11 cellular contexts compared by ENCODE assay signal in genomic region chrX:123830309-123830708, GRCh38. TPM values are rescaled to one million over a fixed set of nuclear protein-coding genes. Genes with fewer than 3 reads are reported as not detected.
DNase-seq lines count a peak whose midpoint lies in the region; ATAC-seq, FAIRE-seq and TF ChIP-seq lines count a peak whose summit lies in the region.
"Had no signal": no experiment of that assay in that cellular context is flagged by ENCODE, and none has a peak within 500 bp of the region (broad histone marks: within the 10 kb centered on the region; RNA-seq: fewer than 3 reads in every experiment).

No MANE protein-coding gene starts in this region.

- H3K4me1 Mint-ChIP-seq in T-helper 2 cell treated with Interferon-gamma antibody and Interleukin-4, amounts not matched to agents 5 μg/mL and 100 μg/mL, for 36 hours (ENCODE audit: low read depth), result peaks cover 2% of the 10 kb centered on the region
- peaks cover 5% of the 10 kb centered on the region for H3K4me1 Mint-ChIP-seq in astrocyte (ENCODE audit: low read depth, unreplicated experiment)
- H3K4me1 Mint-ChIP-seq: CD4-positive, CD25-positive, alpha-beta regulatory T cell had no signal

- H3K9ac ChIP-seq in astrocyte (ENCODE audit: low read length), result no peak overlapping the region

- TF ChIP-seq EP300 in stomach (IDR thresholded peaks at IDR 0.05), result no peak
- TF ChIP-seq EP300 in sigmoid colon (IDR thresholded peaks at IDR 0.05), result no peak

- 27 to 57% (median 41%) methylated on average over 5 to 6 of the region's 6 CpGs for WGBS in stomach, 5 donors
- WGBS in sigmoid colon, 2 donors, result 8 to 46% methylated on average over 5 to 6 of the region's 6 CpGs

- H3K4me1 ChIP-seq in astrocyte (ENCODE audit: insufficient read depth, low read length) (peaks cover under 1% of the 10 kb centered on the region), stomach (peaks cover 0 to 3% (median 0%) of the 10 kb centered on the region in 4 donors), sigmoid colon (no peaks in the 10 kb centered on the region)
- H3K4me1 ChIP-seq: heart left ventricle had no signal

- no peak for FAIRE-seq in astrocyte (lab: Jason Lieb, UNC)

- no peak overlapping the region for H3K4me3 ChIP-seq in astrocyte (ENCODE audit: insufficient read depth, low read depth, low read length)
- H3K4me3 ChIP-seq in stomach, result no peak overlapping the region
- H3K4me3 ChIP-seq in sigmoid colon, result no peak overlapping the region
- H3K4me3 ChIP-seq: heart left ventricle had no signal

- peak; percentile 8 for DNase-seq in T-helper 2 cell treated with Interferon-gamma antibody and Interleukin-4, amounts not matched to agents 5 μg/mL and 100 μg/mL, for 36 hours (ENCODE audit: low spot score)
- DNase-seq in T-helper 2 cell, result no peak
- DNase-seq in astrocyte (ENCODE audit: low read depth), result peak; percentile 77
- DNase-seq in stomach, result peak; percentile 36
- DNase-seq in sigmoid colon, result no peak
- DNase-seq in GM19240 (ENCODE audit: insufficient read length, low spot score), result no peak
- DNase-seq: CD4-positive, CD25-positive, alpha-beta regulatory T cell; heart left ventricle had no signal

- TF ChIP-seq CTCF in astrocyte (IDR thresholded peaks at IDR 0.05; ENCODE audit: insufficient read depth, low read depth, low read length), result no peak
- no peak for TF ChIP-seq CTCF in stomach (IDR thresholded peaks at IDR 0.05)
- TF ChIP-seq CTCF in sigmoid colon (IDR thresholded peaks at IDR 0.05), result no peak

- H3K79me2 ChIP-seq in astrocyte (ENCODE audit: insufficient read depth, low read length), result no peaks in the 10 kb centered on the region

- no peak overlapping the region for H3K27ac Mint-ChIP-seq in T-helper 2 cell treated with Interferon-gamma antibody and Interleukin-4, amounts not matched to agents 5 μg/mL and 100 μg/mL, for 36 hours
- H3K27ac Mint-ChIP-seq in astrocyte (ENCODE audit: unreplicated experiment), result no peak overlapping the region
- H3K27ac Mint-ChIP-seq: T-helper 1 cell treated with Interleukin-12 subunit alpha and Interleukin-12 subunit beta and Interleukin-4 antibody, amounts not matched to agents 30 μg/mL and 1 μg/mL, for 36 hours had no signal

- no peak overlapping the region for H2AFZ ChIP-seq in astrocyte (ENCODE audit: low read depth, low read length)

- H3K27me3 ChIP-seq in astrocyte (ENCODE audit: insufficient read depth, low read length) (no peaks in the 10 kb centered on the region), stomach (no peaks in the 10 kb centered on the region), sigmoid colon (no peaks in the 10 kb centered on the region)
- H3K27me3 ChIP-seq: heart left ventricle had no signal

- no peaks in the 10 kb centered on the region for H4K20me1 ChIP-seq in astrocyte (ENCODE audit: insufficient read depth, low read length)

- peaks cover 2% of the 10 kb centered on the region for H3K27me3 Mint-ChIP-seq in T-helper 2 cell treated with Interferon-gamma antibody and Interleukin-4, amounts not matched to agents 5 μg/mL and 100 μg/mL, for 36 hours (ENCODE audit: low read depth)
- H3K27me3 Mint-ChIP-seq in astrocyte (ENCODE audit: low read depth, unreplicated experiment), result no peaks in the 10 kb centered on the region

- no peaks in the 10 kb centered on the region for H3K36me3 ChIP-seq in astrocyte (ENCODE audit: insufficient read depth, low read length)
- no peaks in the 10 kb centered on the region for H3K36me3 ChIP-seq in stomach
- H3K36me3 ChIP-seq in sigmoid colon, result no peaks in the 10 kb centered on the region
- H3K36me3 ChIP-seq: heart left ventricle had no signal

- H3K9me3 ChIP-seq in astrocyte (ENCODE audit: insufficient read depth, low read depth, low read length) (no peaks in the 10 kb centered on the region), stomach (no peaks in the 10 kb centered on the region), sigmoid colon (no peaks in the 10 kb centered on the region)

- no peak overlapping the region for H3K4me3 Mint-ChIP-seq in T-helper 2 cell treated with Interferon-gamma antibody and Interleukin-4, amounts not matched to agents 5 μg/mL and 100 μg/mL, for 36 hours
- no peak overlapping the region for H3K4me3 Mint-ChIP-seq in astrocyte (ENCODE audit: unreplicated experiment)
- H3K4me3 Mint-ChIP-seq: CD4-positive, CD25-positive, alpha-beta regulatory T cell; T-helper 1 cell treated with Interleukin-12 subunit alpha and Interleukin-12 subunit beta and Interleukin-4 antibody, amounts not matched to agents 30 μg/mL and 1 μg/mL, for 36 hours had no signal

- no peaks in the 10 kb centered on the region for H3K9me3 Mint-ChIP-seq in T-helper 2 cell treated with Interferon-gamma antibody and Interleukin-4, amounts not matched to agents 5 μg/mL and 100 μg/mL, for 36 hours
- no peaks in the 10 kb centered on the region for H3K9me3 Mint-ChIP-seq in astrocyte (ENCODE audit: unreplicated experiment)
- H3K9me3 Mint-ChIP-seq: T-helper 1 cell treated with Interleukin-12 subunit alpha and Interleukin-12 subunit beta and Interleukin-4 antibody, amounts not matched to agents 30 μg/mL and 1 μg/mL, for 36 hours had no signal

- no peak overlapping the region for H3K4me2 ChIP-seq in astrocyte (ENCODE audit: low read length)

- intact Hi-C loops in stomach (cut with DNase I; ENCODE audit: low total_unique reads), result no loop called here
- intact Hi-C loops in sigmoid colon (cut with DNase I), result loop anchor here (5.0 kb wide), 2 partner anchors 57 to 127 kb away; no protein-coding TSS in a partner anchor

- peak; percentile 54 for ATAC-seq in GM21526 (IDR thresholded peaks at IDR 0.05; ENCODE audit: low FRiP score, unreplicated experiment)
- peak; percentile 78 for ATAC-seq in HG03565 (IDR thresholded peaks at IDR 0.05; ENCODE audit: unreplicated experiment)

- no peaks in the 10 kb centered on the region for H3K36me3 Mint-ChIP-seq in T-helper 2 cell treated with Interferon-gamma antibody and Interleukin-4, amounts not matched to agents 5 μg/mL and 100 μg/mL, for 36 hours (ENCODE audit: low read depth)
- no peaks in the 10 kb centered on the region for H3K36me3 Mint-ChIP-seq in astrocyte (ENCODE audit: low read depth, unreplicated experiment)
- H3K36me3 Mint-ChIP-seq: CD4-positive, CD25-positive, alpha-beta regulatory T cell had no signal

- no peak for TF ChIP-seq POLR2A in stomach (IDR thresholded peaks at IDR 0.05)
- TF ChIP-seq POLR2A in sigmoid colon (IDR thresholded peaks at IDR 0.05), result no peak

- H3K27ac ChIP-seq in astrocyte (ENCODE audit: low read depth, low read length) (no peak overlapping the region), stomach (no peak overlapping the region), sigmoid colon (no peak overlapping the region)
- H3K27ac ChIP-seq: heart left ventricle had no signal

RNA-seq across cellular contexts. Expression of gene XIAP, which starts 29.5 kb away (rescaled TPM):
- total RNA-seq in astrocyte, result 51.7 and 53.1 TPM in 2 replicates
- 10 to 100 TPM; 10.1 to 47.2 (median 15.6) TPM for total RNA-seq in stomach
- polyA plus RNA-seq in stomach, result 1 to 10 TPM; 5.0 to 7.3 (median 6.6) TPM
- total RNA-seq in sigmoid colon, result 10 to 100 TPM; 28.3 to 42.1 (median 33.0) TPM
- 10 to 100 TPM; 19.2 to 24.0 (median 20.5) TPM for polyA plus RNA-seq in sigmoid colon

Comparison
In these comparisons a context has a peak if more than half of its experiments do, and no peak if none do; other contexts are left out.
1. DNase-seq: peak in T-helper 2 cell treated with Interferon-gamma antibody and Interleukin-4, amounts not matched to agents 5 μg/mL and 100 μg/mL, for 36 hours (single experiment), astrocyte (single experiment) and stomach (single experiment); none in T-helper 2 cell (0 of 5), sigmoid colon (single experiment) and GM19240 (single experiment).